8 cellular contexts compared by ENCODE assay signal in the genomic region with DNA sequence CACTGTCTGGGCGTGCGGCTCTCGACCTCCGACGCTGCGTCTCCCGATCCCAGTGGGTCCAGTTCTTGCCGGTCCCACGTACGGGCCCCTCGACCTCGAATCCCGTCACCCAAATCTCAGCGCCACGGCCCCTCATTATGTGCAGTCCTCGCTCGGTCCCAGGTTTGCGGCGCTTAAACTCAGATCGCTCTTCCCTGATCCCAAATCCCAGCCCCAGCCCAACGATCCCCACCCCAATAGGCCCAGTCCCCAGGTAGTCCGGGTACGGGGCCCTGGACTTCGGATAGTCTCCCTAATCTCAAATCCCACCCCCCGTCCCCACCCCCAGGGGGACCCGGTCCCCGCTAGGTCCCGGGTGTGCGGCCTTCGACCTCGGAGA. TPM values are rescaled to one million over a fixed set of nuclear protein-coding genes. Genes with fewer than 3 reads are reported as not detected.
DNase-seq lines count a peak whose midpoint lies in the region; ATAC-seq and TF ChIP-seq lines count a peak whose summit lies in the region.

No MANE protein-coding gene starts in this region.

- H3K27me3 ChIP-seq in BJ (ENCODE audit: control insufficient read depth, insufficient read depth, low read length) (no peaks in the 10 kb centered on the region), right lobe of liver (no peaks in the 10 kb centered on the region)

- TF ChIP-seq CTCF in BJ (IDR thresholded peaks at IDR 0.05; ENCODE audit: insufficient read depth, low read depth, low read length), result no peak
- no peak for TF ChIP-seq CTCF in HFF-Myc (IDR thresholded peaks at IDR 0.05; ENCODE audit: low read depth, low read length, missing control alignments)
- TF ChIP-seq CTCF in right lobe of liver (IDR thresholded peaks at IDR 0.05), result no peak

- POLR2A ChIA-PET in BJ (lab: Charles Lee), result no interaction called here

- DNase-seq in BJ (ENCODE audit: low read depth), result no peak
- no peak for DNase-seq in HFF-Myc (ENCODE audit: extremely low read depth, low read depth)
- no peak for DNase-seq in right lobe of liver
- DNase-seq in ureter (ENCODE audit: low spot score), result peak; percentile 49
- no peak for DNase-seq in DMS153 treated with DMSO at 0.1 percent for 48 hours (lab: John Stamatoyannopoulos, UW; ENCODE audit: unreplicated experiment)
- no peak for DNase-seq in NAMALWA (ENCODE audit: low spot score)

- H3K4me3 ChIP-seq in BJ (ENCODE audit: low read depth, low read length) (peak overlapping the region; percentile 71), HFF-Myc (replicated peaks; ENCODE audit: low read depth, low read length) (peak overlapping the region; percentile 92), right lobe of liver (peak overlapping the region; percentile 69 to 82 (median 77))

- CTCF ChIA-PET in BJ (lab: Yijun Ruan, JAX), result no interaction called here

- H3K36me3 ChIP-seq in BJ (ENCODE audit: control insufficient read depth, insufficient read depth, low read length), result no peaks in the 10 kb centered on the region
- H3K36me3 ChIP-seq in right lobe of liver, result no peaks in the 10 kb centered on the region

- intact Hi-C loops in right lobe of liver (cut with DNase I), result no loop called here

- H3K4me1 ChIP-seq in right lobe of liver, result peaks cover 0 to 36% (median 13%) of the 10 kb centered on the region in 4 donors

- ATAC-seq in right lobe of liver (peak in 1 of 4 donors; percentile 0), GM19351 (IDR thresholded peaks at IDR 0.05; ENCODE audit: unreplicated experiment) (no peak)

- no peak for TF ChIP-seq POLR2A in right lobe of liver (IDR thresholded peaks at IDR 0.05)

- WGBS in adipose tissue, 3 donors, result 1 to 2% (median 1%) methylated on average over 31 of the region's 31 CpGs
- under 1% methylated on average over 24 of the region's 31 CpGs for WGBS in right lobe of liver (ENCODE audit: insufficient coverage, low coverage, low lambda C conversion rate, missing lambda C conversion rate)

- peaks cover 0 to 2% (median 0%) of the 10 kb centered on the region in 4 donors for H3K9me3 ChIP-seq in right lobe of liver

- H3K27ac ChIP-seq in adipose tissue (ENCODE audit: low read depth, low read length), result peak overlapping the region; percentile 99
- peak overlapping the region; percentile 91 to 97 (median 97) for H3K27ac ChIP-seq in right lobe of liver

RNA-seq across cellular contexts. Expression of gene HNRNPF, which starts 0.7 kb away (rescaled TPM):
- polyA plus RNA-seq in BJ (2011; rRNA removed) (165 and 172 TPM in 2 replicates), adipose tissue (100 to 1,000 TPM in 2 of 3 donors, 10 to 100 TPM in 1; 90.0 to 174 (median 103) TPM)
- 93.3 and 138 TPM in 2 replicates for polyA minus RNA-seq in BJ (2011; rRNA and poly(A)+ RNA removed)
- total RNA-seq in right lobe of liver (100 to 1,000 TPM; 106 to 160 (median 121) TPM), ureter (307 TPM)

RNA-seq across cellular contexts. Expression of gene ZNF487, which starts 28.6 kb away (rescaled TPM):
- polyA plus RNA-seq in BJ (2011; rRNA removed) (4.5 and 4.9 TPM in 2 replicates), adipose tissue (1 to 10 TPM; 4.2 to 4.8 (median 4.4) TPM)
- polyA minus RNA-seq in BJ (2011; rRNA and poly(A)+ RNA removed), result 4.9 and 6.7 TPM in 2 replicates
- total RNA-seq in right lobe of liver (1 to 10 TPM; 1.4 to 3.0 (median 1.8) TPM), ureter (9.6 TPM)

RNA-seq across cellular contexts. Expression of gene FXYD4, which starts 36.9 kb away (rescaled TPM):
- not detected in 2 replicates for polyA plus RNA-seq in BJ (2011; rRNA removed)
- polyA minus RNA-seq in BJ (2011; rRNA and poly(A)+ RNA removed), result not detected in 2 replicates
- under 1 TPM in 2 of 3 donors, not detected in 1; 0.15 to 0.77 TPM for polyA plus RNA-seq in adipose tissue
- not detected for total RNA-seq in right lobe of liver
- 13.8 TPM for total RNA-seq in ureter

Comparison
In these comparisons a context has a peak if more than half of its experiments do, and no peak if none do; other contexts are left out.
1. RNA of gene FXYD4, which starts 36.9 kb away (total RNA-seq): 13.8 TPM in ureter (single experiment); not detected in right lobe of liver; every median in the first group is over 10 times any median in the second.
2. Peak in every context shown above with its lines, with median percentiles within 50 percentile points of each other: H3K4me3 ChIP-seq.